ENCODE assay signal across 23 cellular contexts in the genomic region with DNA sequence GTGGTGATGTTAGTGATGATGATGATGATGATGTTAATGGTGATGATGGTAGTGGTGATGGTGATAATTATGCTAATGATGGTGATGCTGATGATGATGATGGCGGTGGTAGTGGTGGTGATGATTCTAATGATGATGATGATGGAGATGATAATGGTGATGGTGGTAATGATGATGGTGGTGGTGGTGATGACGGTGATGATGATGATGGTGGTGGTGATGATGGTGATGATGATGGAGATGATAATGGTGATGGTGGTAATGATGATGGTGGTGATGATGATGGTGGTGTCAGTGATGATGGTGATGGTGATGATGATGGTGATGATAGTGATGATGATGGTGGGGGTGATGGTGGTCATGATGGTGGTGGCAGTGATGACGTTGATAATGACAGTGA.
DNase-seq lines count a peak whose midpoint lies in the region; ATAC-seq, FAIRE-seq and TF ChIP-seq lines count a peak whose summit lies in the region.
"Had no signal": no experiment of that assay in that cellular context is flagged by ENCODE, and none has a peak within 500 bp of the region (broad histone marks: within the 10 kb centered on the region; RNA-seq: fewer than 3 reads in every experiment).

No MANE protein-coding gene starts in this region.

- H4K20me1 ChIP-seq in K562 (replicated peaks; ENCODE audit: control insufficient read depth, insufficient read depth, low read length) = no peaks in the 10 kb centered on the region
- H4K20me1 ChIP-seq: BLaER1 had no signal

- FAIRE-seq in HTR-8/SVneo (lab: Jason Lieb, UNC) (peak; percentile 87), K562 (lab: Jason Lieb, UNC) (no peak), urothelium cell line (lab: Jason Lieb, UNC) (peak; percentile 92)
- FAIRE-seq: A204.1, G401.6, GM18507, H54 had no signal

- no peak for TF ChIP-seq RAD21 in K562 (CRISPR knock-in tag; conservative IDR thresholded peaks at IDR 0.05 in 1 of 2, IDR thresholded peaks at IDR 0.05 in 1 of 2)

- TF ChIP-seq EP300 in K562 (IDR thresholded peaks at IDR 0.05; ENCODE audit: low read length) = no peak

- no peaks in the 10 kb centered on the region for H3K36me3 Mint-ChIP-seq in activated CD4-positive, alpha-beta T cell treated with anti-CD3 and anti-CD28 coated beads, Interleukin-2, amount 10 ng/mL, durations not matched to agents 24 days and 14 days (ENCODE audit: low read depth)
- H3K36me3 Mint-ChIP-seq: CD4-positive, CD25-positive, alpha-beta regulatory T cell; CD8-positive, alpha-beta T cell had no signal

- in situ Hi-C loops in K562 (cut with MboI) = no loop called here

- DNase-seq in activated CD4-positive, alpha-beta T cell treated with anti-CD3 and anti-CD28 coated beads, Interleukin-2, amount 10 ng/mL, durations not matched to agents 24 days and 14 days = peak; percentile 2
- no peak for DNase-seq in activated CD4-positive, alpha-beta T cell treated with anti-CD3 and anti-CD28 coated beads for 48 hours
- DNase-seq in HTR-8/SVneo (ENCODE audit: insufficient read length, low spot score) = no peak
- DNase-seq in K562 (ENCODE audit: extremely low read depth in 1 of 4, low spot score in 3 of 4) = no peak
- DNase-seq in urothelium cell line (ENCODE audit: low spot score) = no peak
- DNase-seq in NCI-H526 (lab: John Stamatoyannopoulos, UW) = no peak
- DNase-seq in cortex of kidney (lab: John Stamatoyannopoulos, UW) = no peak
- DNase-seq: Caco-2; CD4-positive, CD25-positive, alpha-beta regulatory T cell; CD8-positive, alpha-beta T cell; DMS153; DND-41 had no signal

- POLR2A ChIA-PET in K562 (lab: Yijun Ruan, JAX) = no interaction called here

- H3K4me3 Mint-ChIP-seq in activated CD4-positive, alpha-beta T cell treated with anti-CD3 and anti-CD28 coated beads, Interleukin-2, amount 10 ng/mL, durations not matched to agents 24 days and 14 days = no peak overlapping the region
- H3K4me3 Mint-ChIP-seq: B cell; CD4-positive, CD25-positive, alpha-beta regulatory T cell; CD8-positive, alpha-beta T cell; GM23338 had no signal

- no TSS peak for BruUV-seq in K562 (replicated peaks; lab: Mats Ljungman, UMichigan)

- H3K4me3 ChIP-seq in K562 = no peak overlapping the region
- H3K4me3 ChIP-seq: BLaER1, GM23338, HAP-1 had no signal

- H3K27me3 ChIP-seq in K562 (ENCODE audit: control insufficient read depth in 2 of 2, insufficient read depth in 2 of 2, low read length in 2 of 2) = no peaks in the 10 kb centered on the region
- H3K27me3 ChIP-seq: BLaER1 had no signal

- ATAC-seq in K562 (no peak), HG03196 (IDR thresholded peaks at IDR 0.05; ENCODE audit: unreplicated experiment) (no peak)
- ATAC-seq: CD8-positive, alpha-beta T cell; GM23338 had no signal

- H3K27me3 Mint-ChIP-seq in activated CD4-positive, alpha-beta T cell treated with anti-CD3 and anti-CD28 coated beads, Interleukin-2, amount 10 ng/mL, durations not matched to agents 24 days and 14 days = no peaks in the 10 kb centered on the region
- H3K27me3 Mint-ChIP-seq: B cell; CD4-positive, CD25-positive, alpha-beta regulatory T cell had no signal

- no peaks in the 10 kb centered on the region for H3K4me1 Mint-ChIP-seq in activated CD4-positive, alpha-beta T cell treated with anti-CD3 and anti-CD28 coated beads, Interleukin-2, amount 10 ng/mL, durations not matched to agents 24 days and 14 days
- H3K4me1 Mint-ChIP-seq: B cell; CD4-positive, CD25-positive, alpha-beta regulatory T cell; GM23338 had no signal

- H3K27ac ChIP-seq in K562 (ENCODE audit: extremely low read depth, low read depth, low read length) = no peak overlapping the region
- H3K27ac ChIP-seq: 22Rv1, BLaER1, C4-2B had no signal

- CTCF ChIA-PET in K562 (lab: Yijun Ruan, JAX; ENCODE audit: low intra/inter-chr PET ratio) = no interaction called here

- no peak for TF ChIP-seq CTCF in K562 (IDR thresholded peaks at IDR 0.05 in 2 of 3, conservative IDR thresholded peaks at IDR 0.05 in 1 of 3; ENCODE audit: insufficient read depth in 2 of 3, low read depth in 1 of 3, low read length in 3 of 3)

- H3K9me3 Mint-ChIP-seq in activated CD4-positive, alpha-beta T cell treated with anti-CD3 and anti-CD28 coated beads, Interleukin-2, amount 10 ng/mL, durations not matched to agents 24 days and 14 days = peaks cover 15% of the 10 kb centered on the region
- H3K9me3 Mint-ChIP-seq: CD8-positive, alpha-beta T cell; GM23338 had no signal

- H3K4me2 ChIP-seq in K562 (ENCODE audit: insufficient read depth, low read length) = no peak overlapping the region
- H3K4me2 ChIP-seq: BLaER1, GM23338 had no signal

- H3K9me1 ChIP-seq in K562 (ENCODE audit: control insufficient read depth, insufficient read depth, low read length) = no peaks in the 10 kb centered on the region

- no peaks in the 10 kb centered on the region for H3K79me2 ChIP-seq in K562 (ENCODE audit: control insufficient read depth, insufficient read depth, low read length)

- 0% methylated on average over 2 of the region's 3 CpGs for WGBS in K562 (ENCODE audit: insufficient coverage, low coverage, missing lambda C conversion rate)

- no peaks in the 10 kb centered on the region for H3K9me3 ChIP-seq in K562 (replicated peaks; ENCODE audit: control insufficient read depth, insufficient read depth, low read depth, low read length)
- H3K9me3 ChIP-seq: BLaER1, Caco-2, HAP-1 had no signal

- intact Hi-C loops in activated CD4-positive, alpha-beta T cell treated with anti-CD3 and anti-CD28 coated beads, Interleukin-2, amount 10 ng/mL, durations not matched to agents 24 days and 14 days (cut with micrococcal nuclease) = no loop called here
- intact Hi-C loops in K562 (cut with micrococcal nuclease) = no loop called here

- H3K4me1 ChIP-seq in K562 (replicated peaks in 1 of 2; ENCODE audit: control insufficient read depth in 2 of 2, insufficient read depth in 2 of 2, low read length in 2 of 2) = no peaks in the 10 kb centered on the region
- H3K4me1 ChIP-seq: BLaER1, Caco-2, HAP-1 had no signal

- no peak overlapping the region for H3K9ac ChIP-seq in K562 (ENCODE audit: insufficient read depth in 1 of 2, low read depth in 2 of 2, low read length in 2 of 2)
- H3K9ac ChIP-seq: BLaER1 had no signal

- no peak for TF ChIP-seq POLR2A in K562 (conservative IDR thresholded peaks at IDR 0.05)

- H3K27ac Mint-ChIP-seq in activated CD4-positive, alpha-beta T cell treated with anti-CD3 and anti-CD28 coated beads, Interleukin-2, amount 10 ng/mL, durations not matched to agents 24 days and 14 days = no peak overlapping the region
- H3K27ac Mint-ChIP-seq: B cell; CD4-positive, CD25-positive, alpha-beta regulatory T cell; CD8-positive, alpha-beta T cell; GM23338 had no signal

- H3K36me3 ChIP-seq in K562 (ENCODE audit: control insufficient read depth, insufficient read depth, low read length) = no peaks in the 10 kb centered on the region
- H3K36me3 ChIP-seq: BLaER1, HAP-1 had no signal

- H2AFZ ChIP-seq in K562 (ENCODE audit: low read depth, low read length) = no peak overlapping the region
- H2AFZ ChIP-seq: GM23338 had no signal

TF ChIP-seq in K562, 482 proteins besides CTCF, POLR2A, EP300 and RAD21:
- TF ChIP-seq MAZ (CRISPR knock-in tag; conservative IDR thresholded peaks at IDR 0.05 in 1 of 2, IDR thresholded peaks at IDR 0.05 in 1 of 2) = no peak
- no peak for TF ChIP-seq ATF1 (CRISPR knock-in tag; IDR thresholded peaks at IDR 0.05)
- peak; percentile 43; the same call in 1 of the 2 replicates for TF ChIP-seq ATF1 (tag; IDR thresholded peaks at IDR 0.05)
- no peak for TF ChIP-seq ZNF24 (IDR thresholded peaks at IDR 0.05)
